In the genomic region with DNA sequence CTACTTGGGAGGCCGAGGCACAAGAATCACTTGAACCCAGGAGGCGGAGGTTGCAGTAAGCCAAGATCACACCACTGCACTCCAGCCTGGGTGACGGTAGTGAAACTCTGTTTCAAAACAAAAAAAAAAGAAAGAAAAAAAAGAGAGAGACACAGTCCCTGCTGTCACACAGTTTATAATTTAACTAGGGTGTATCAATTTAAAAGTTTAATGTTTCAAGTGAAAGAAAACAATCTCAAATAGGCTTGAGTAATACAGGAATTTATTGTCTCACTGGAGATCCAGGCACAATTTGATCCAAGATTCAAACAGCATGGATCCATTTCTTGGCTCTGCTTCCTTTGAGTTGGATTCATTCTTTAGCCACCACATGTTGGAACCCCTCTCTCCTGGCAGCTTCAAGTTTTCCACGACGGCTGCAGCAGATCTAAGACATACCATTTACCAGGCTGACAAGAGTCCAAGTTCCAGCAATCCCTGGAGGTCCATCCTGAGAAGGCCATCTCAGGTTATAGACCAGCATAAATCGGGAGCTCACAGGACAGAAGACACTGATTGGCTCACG, we compare ENCODE assay signal across 1 cellular context.
TF ChIP-seq lines count a peak whose summit lies in the region.

No MANE protein-coding gene starts in this region.

TF ChIP-seq in WTC11, 78 proteins besides CTCF, POLR2A, EP300 and RAD21 (continued from another document):
- TF ChIP-seq PRDM15 (CRISPR knock-in tag; IDR thresholded peaks at IDR 0.05) (no peak), SOX15 (CRISPR knock-in tag; IDR thresholded peaks at IDR 0.05) (no peak), NR3C1 (CRISPR knock-in tag; conservative IDR thresholded peaks at IDR 0.05; ENCODE audit: low read depth) (no peak), TEAD4 (CRISPR knock-in tag; IDR thresholded peaks at IDR 0.05) (no peak), ZNF423 (CRISPR knock-in tag; IDR thresholded peaks at IDR 0.05) (no peak), ZNF512 (CRISPR knock-in tag; IDR thresholded peaks at IDR 0.05; ENCODE audit: borderline replicate concordance) (no peak), ZNF219 (CRISPR knock-in tag; IDR thresholded peaks at IDR 0.05; ENCODE audit: borderline replicate concordance) (no peak), SMAD3 (CRISPR knock-in tag; IDR thresholded peaks at IDR 0.05; ENCODE audit: borderline replicate concordance) (no peak), ATF2 (CRISPR knock-in tag; IDR thresholded peaks at IDR 0.05; ENCODE audit: borderline replicate concordance, low read depth) (no peak)
- TF ChIP-seq, protein P1, sequence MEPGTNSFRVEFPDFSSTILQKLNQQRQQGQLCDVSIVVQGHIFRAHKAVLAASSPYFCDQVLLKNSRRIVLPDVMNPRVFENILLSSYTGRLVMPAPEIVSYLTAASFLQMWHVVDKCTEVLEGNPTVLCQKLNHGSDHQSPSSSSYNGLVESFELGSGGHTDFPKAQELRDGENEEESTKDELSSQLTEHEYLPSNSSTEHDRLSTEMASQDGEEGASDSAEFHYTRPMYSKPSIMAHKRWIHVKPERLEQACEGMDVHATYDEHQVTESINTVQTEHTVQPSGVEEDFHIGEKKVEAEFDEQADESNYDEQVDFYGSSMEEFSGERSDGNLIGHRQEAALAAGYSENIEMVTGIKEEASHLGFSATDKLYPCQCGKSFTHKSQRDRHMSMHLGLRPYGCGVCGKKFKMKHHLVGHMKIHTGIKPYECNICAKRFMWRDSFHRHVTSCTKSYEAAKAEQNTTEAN (CRISPR knock-in tag; IDR thresholded peaks at IDR 0.05), result no peak
- TF ChIP-seq, protein P2, sequence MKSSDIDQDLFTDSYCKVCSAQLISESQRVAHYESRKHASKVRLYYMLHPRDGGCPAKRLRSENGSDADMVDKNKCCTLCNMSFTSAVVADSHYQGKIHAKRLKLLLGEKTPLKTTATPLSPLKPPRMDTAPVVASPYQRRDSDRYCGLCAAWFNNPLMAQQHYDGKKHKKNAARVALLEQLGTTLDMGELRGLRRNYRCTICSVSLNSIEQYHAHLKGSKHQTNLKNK (CRISPR knock-in tag; IDR thresholded peaks at IDR 0.05), result no peak
- TF ChIP-seq, protein P3, sequence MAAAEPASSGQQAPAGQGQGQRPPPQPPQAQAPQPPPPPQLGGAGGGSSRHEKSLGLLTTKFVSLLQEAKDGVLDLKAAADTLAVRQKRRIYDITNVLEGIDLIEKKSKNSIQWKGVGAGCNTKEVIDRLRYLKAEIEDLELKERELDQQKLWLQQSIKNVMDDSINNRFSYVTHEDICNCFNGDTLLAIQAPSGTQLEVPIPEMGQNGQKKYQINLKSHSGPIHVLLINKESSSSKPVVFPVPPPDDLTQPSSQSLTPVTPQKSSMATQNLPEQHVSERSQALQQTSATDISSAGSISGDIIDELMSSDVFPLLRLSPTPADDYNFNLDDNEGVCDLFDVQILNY (CRISPR knock-in tag; IDR thresholded peaks at IDR 0.05), result no peak
